Comparison of ENCODE assay signal across 18 cellular contexts in genomic region chr10:118990326-118990725, GRCh38. TPM values are rescaled to one million over a fixed set of nuclear protein-coding genes. Genes with fewer than 3 reads are reported as not detected.
DNase-seq lines count a peak whose midpoint lies in the region; ATAC-seq lines count a peak whose summit lies in the region.
"Had no signal": no experiment of that assay in that cellular context is flagged by ENCODE, and none has a peak within 500 bp of the region (broad histone marks: within the 10 kb centered on the region; RNA-seq: fewer than 3 reads in every experiment).

No MANE protein-coding gene starts in this region.

- DNase-seq in DMS153 treated with DMSO at 0.1 percent for 48 hours (lab: John Stamatoyannopoulos, UW; ENCODE audit: unreplicated experiment) (peak; percentile 0), DMS153 (lab: John Stamatoyannopoulos, UW) (no peak), NCI-H1105 treated with DMSO at 0.1 percent for 48 hours (lab: John Stamatoyannopoulos, UW) (peak; percentile 80), NCI-H2081 treated with DMSO at 0.1 percent for 48 hours (lab: John Stamatoyannopoulos, UW) (peak; percentile 3), NCI-H748 treated with DMSO at 0.1 percent for 48 hours (lab: John Stamatoyannopoulos, UW) (peak; percentile 85), superior temporal gyrus (ENCODE audit: extremely low spot score) (no peak), ureter (ENCODE audit: low spot score) (no peak)
- DNase-seq: Caco-2; CD8-positive, alpha-beta T cell; DMS79 treated with DMSO at 0.1 percent for 48 hours; NCI-H1048; NCI-H2227 treated with DMSO at 0.1 percent for 48 hours; NCI-H82; SHP77; T-cell had no signal

- no peak for ATAC-seq in HG02840 (IDR thresholded peaks at IDR 0.05; ENCODE audit: low FRiP score, unreplicated experiment)
- ATAC-seq: CD8-positive, alpha-beta T cell; HCT116; Panc1; T-cell had no signal

RNA-seq across cellular contexts. Expression of gene NANOS1, which starts 39.2 kb away (rescaled TPM):
- 0.52 TPM for total RNA-seq in ureter

Comparison
In these comparisons a context has a peak if more than half of its experiments do, and no peak if none do; other contexts are left out.
1. DNase-seq: peak in DMS153 treated with DMSO at 0.1 percent for 48 hours (single experiment), NCI-H1105 treated with DMSO at 0.1 percent for 48 hours (single experiment), NCI-H2081 treated with DMSO at 0.1 percent for 48 hours (single experiment) and NCI-H748 treated with DMSO at 0.1 percent for 48 hours (single experiment); none in DMS153 (single experiment), superior temporal gyrus (single experiment) and ureter (single experiment).